ENCODE assay signal across 1 cellular context in genomic region chr22:49458708-49459099, GRCh38.
TF ChIP-seq lines count a peak whose summit lies in the region.

No MANE protein-coding gene starts in this region.

TF ChIP-seq in H1, 55 proteins besides CTCF, POLR2A, EP300 and RAD21 (continued from another document):
- TF ChIP-seq ATF2 (IDR thresholded peaks at IDR 0.05; ENCODE audit: low read length): no peak
- TF ChIP-seq ATF3 (IDR thresholded peaks at IDR 0.05; ENCODE audit: insufficient read depth, low read depth, low read length): no peak
- TF ChIP-seq POU5F1 (IDR thresholded peaks at IDR 0.05; ENCODE audit: low read depth, low read length): no peak
